ENCODE assay signal across 2 cellular contexts in the genomic region with DNA sequence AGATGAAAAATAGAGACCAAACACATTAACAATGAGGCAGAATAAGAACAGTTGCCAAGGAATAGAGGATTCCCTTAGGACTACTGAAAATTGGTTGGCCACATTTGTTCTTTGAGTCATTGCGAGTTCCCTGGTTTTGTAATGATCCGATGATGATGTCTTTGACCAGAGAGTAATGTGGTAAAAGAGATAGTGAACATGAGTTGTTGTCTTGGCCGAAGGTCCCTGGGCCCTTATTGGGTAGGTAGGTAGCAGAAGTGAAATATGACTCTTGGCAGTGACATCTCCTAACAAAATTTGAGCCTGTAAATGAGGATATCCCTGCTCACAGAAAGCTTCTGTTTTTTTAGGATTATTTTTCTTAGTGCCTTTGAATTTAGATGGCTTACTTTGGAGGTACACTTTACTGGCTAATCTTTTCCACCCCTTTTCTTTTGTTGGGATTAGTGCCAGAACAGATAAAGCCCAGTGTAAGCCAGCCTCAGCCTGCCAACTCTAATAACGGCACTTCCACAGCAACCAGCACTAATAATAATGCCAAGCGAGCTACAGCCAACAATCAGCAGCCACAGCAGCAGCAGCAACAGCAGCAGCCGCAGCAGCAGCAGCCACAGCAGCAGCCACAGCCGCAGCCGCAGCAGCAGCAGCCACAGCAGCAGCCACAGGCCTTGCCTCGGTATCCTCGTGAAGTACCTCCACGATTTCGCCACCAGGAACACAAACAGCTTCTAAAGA.
A peak's percentile ranks its signal among the peaks of the same experiment; 100 is the strongest.
TF ChIP-seq lines count a peak whose summit lies in the region.

No MANE protein-coding gene starts in this region.

TF ChIP-seq in liver, 16 proteins besides CTCF, POLR2A, EP300 and RAD21:
- TF ChIP-seq REST (IDR thresholded peaks at IDR 0.05) (peak; percentile 31), RXRA (IDR thresholded peaks at IDR 0.05) (peak in 1 of 2 donors; percentile 17), HNF4G (IDR thresholded peaks at IDR 0.05) (no peak), HNF4A (conservative IDR thresholded peaks at IDR 0.05) (peak; percentile 30 to 33), SP1 (IDR thresholded peaks at IDR 0.05) (no peak), JUND (IDR thresholded peaks at IDR 0.05) (no peak)
- TF ChIP-seq, protein P1, sequence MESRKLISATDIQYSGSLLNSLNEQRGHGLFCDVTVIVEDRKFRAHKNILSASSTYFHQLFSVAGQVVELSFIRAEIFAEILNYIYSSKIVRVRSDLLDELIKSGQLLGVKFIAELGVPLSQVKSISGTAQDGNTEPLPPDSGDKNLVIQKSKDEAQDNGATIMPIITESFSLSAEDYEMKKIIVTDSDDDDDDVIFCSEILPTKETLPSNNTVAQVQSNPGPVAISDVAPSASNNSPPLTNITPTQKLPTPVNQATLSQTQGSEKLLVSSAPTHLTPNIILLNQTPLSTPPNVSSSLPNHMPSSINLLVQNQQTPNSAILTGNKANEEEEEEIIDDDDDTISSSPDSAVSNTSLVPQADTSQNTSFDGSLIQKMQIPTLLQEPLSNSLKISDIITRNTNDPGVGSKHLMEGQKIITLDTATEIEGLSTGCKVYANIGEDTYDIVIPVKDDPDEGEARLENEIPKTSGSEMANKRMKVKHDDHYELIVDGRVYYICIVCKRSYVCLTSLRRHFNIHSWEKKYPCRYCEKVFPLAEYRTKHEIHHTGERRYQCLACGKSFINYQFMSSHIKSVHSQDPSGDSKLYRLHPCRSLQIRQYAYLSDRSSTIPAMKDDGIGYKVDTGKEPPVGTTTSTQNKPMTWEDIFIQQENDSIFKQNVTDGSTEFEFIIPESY (IDR thresholded peaks at IDR 0.05) = no peak

TF ChIP-seq in HepG2, 621 proteins besides CTCF, POLR2A, EP300 and RAD21 (continued from another document):
- TF ChIP-seq SALL1 (CRISPR knock-in tag; IDR thresholded peaks at IDR 0.05) = no peak
- TF ChIP-seq CAMTA2 (CRISPR knock-in tag; IDR thresholded peaks at IDR 0.05; ENCODE audit: borderline replicate concordance) = no peak
- no peak for TF ChIP-seq NCOA1 (CRISPR knock-in tag; IDR thresholded peaks at IDR 0.05)
- no peak for TF ChIP-seq FOXP1 (IDR thresholded peaks at IDR 0.05)
- no peak for TF ChIP-seq FOXP1 (CRISPR knock-in tag; IDR thresholded peaks at IDR 0.05)
